ENCODE assay signal across 20 cellular contexts in genomic region chr10:15360566-15360965, GRCh38.
"Had no signal": no experiment of that assay in that cellular context is flagged by ENCODE, and none has a peak within 500 bp of the region (broad histone marks: within the 10 kb centered on the region; RNA-seq: fewer than 3 reads in every experiment).

No MANE protein-coding gene starts in this region.

- H3K4me3 Mint-ChIP-seq: activated CD8-positive, alpha-beta memory T cell treated with anti-CD3 and anti-CD28 coated beads, Interleukin-2, amount 10 ng/mL, durations not matched to agents 7 days and 5 days; activated T-cell treated with anti-CD3 and anti-CD28 coated beads, Interleukin-2, amount 50 U/mL, for 4 hours; IgD-negative memory B cell; T-helper 1 cell treated with Interleukin-12 subunit alpha and Interleukin-12 subunit beta and Interleukin-4 antibody, amounts not matched to agents 30 μg/mL and 1 μg/mL, for 36 hours had no signal

- H3K4me1 ChIP-seq: breast epithelium, Peyer's patch had no signal

- DNase-seq: activated CD4-positive, alpha-beta T cell treated with anti-CD3 and anti-CD28 coated beads for 4 hours; activated CD8-positive, alpha-beta memory T cell treated with anti-CD3 and anti-CD28 coated beads, Interleukin-2, amount 10 ng/mL, durations not matched to agents 7 days and 5 days; activated gamma-delta T cell treated with Interleukin-2 at 50 U/mL for 16 hours; activated naive CD4-positive, alpha-beta T cell treated with anti-CD3 and anti-CD28 coated beads, Interleukin-2, amount 50 U/mL, for 16 hours; activated T-cell treated with anti-CD3 and anti-CD28 coated beads, Interleukin-2, amount 50 U/mL, for 4 hours; aorta; caudate nucleus; MG63; NCI-H1105; NCI-H1436; NCI-H187; NCI-H2081; NCI-H510A treated with DMSO at 0.1 percent for 48 hours; Peyer's patch; SHP77 had no signal

- H3K27ac ChIP-seq: breast epithelium, Peyer's patch had no signal

- H3K9me3 Mint-ChIP-seq: activated T-cell treated with anti-CD3 and anti-CD28 coated beads, Interleukin-2, amount 50 U/mL, for 4 hours; activated T-helper 2 cell treated with anti-CD3 and anti-CD28 coated beads, Interferon-gamma antibody, Interleukin-2, Interleukin-4, amounts not matched to agents 10 μg/mL and 5 μg/mL and 100 μg/mL, durations not matched to agents 14 hours and 24 hours and 36 hours; IgD-negative memory B cell; T-helper 1 cell treated with Interleukin-12 subunit alpha and Interleukin-12 subunit beta and Interleukin-4 antibody, amounts not matched to agents 30 μg/mL and 1 μg/mL, for 36 hours had no signal

- H3K4me3 ChIP-seq: breast epithelium, MG63, Peyer's patch had no signal

- H3K27ac Mint-ChIP-seq: activated CD8-positive, alpha-beta memory T cell treated with anti-CD3 and anti-CD28 coated beads, Interleukin-2, amount 10 ng/mL, durations not matched to agents 7 days and 5 days; activated T-helper 2 cell treated with anti-CD3 and anti-CD28 coated beads, Interferon-gamma antibody, Interleukin-2, Interleukin-4, amounts not matched to agents 10 μg/mL and 5 μg/mL and 100 μg/mL, durations not matched to agents 14 hours and 24 hours and 36 hours; IgD-negative memory B cell; T-helper 1 cell treated with Interleukin-12 subunit alpha and Interleukin-12 subunit beta and Interleukin-4 antibody, amounts not matched to agents 30 μg/mL and 1 μg/mL, for 36 hours had no signal

- H3K27me3 ChIP-seq: breast epithelium, MG63, Peyer's patch had no signal

- H3K36me3 Mint-ChIP-seq: activated CD8-positive, alpha-beta memory T cell treated with anti-CD3 and anti-CD28 coated beads, Interleukin-2, amount 10 ng/mL, durations not matched to agents 7 days and 5 days; IgD-negative memory B cell had no signal

- H3K36me3 ChIP-seq: breast epithelium, Peyer's patch had no signal

- H3K9me3 ChIP-seq: breast epithelium, MG63, Peyer's patch had no signal

- ATAC-seq: activated CD4-positive, CD25-positive, alpha-beta regulatory T cell treated with anti-CD3 and anti-CD28 coated beads, Interleukin-2, amount 50 U/mL, for 24 hours; activated CD8-positive, alpha-beta memory T cell treated with anti-CD3 and anti-CD28 coated beads, Interleukin-2, amount 10 ng/mL, durations not matched to agents 7 days and 5 days had no signal
